8 cellular contexts compared by ENCODE assay signal in genomic region chr3:146160233-146160963, GRCh38. TPM values are rescaled to one million over a fixed set of nuclear protein-coding genes. Genes with fewer than 3 reads are reported as not detected.
DNase-seq lines count a peak whose midpoint lies in the region; ATAC-seq and TF ChIP-seq lines count a peak whose summit lies in the region.

No MANE protein-coding gene starts in this region.

- H3K27ac Mint-ChIP-seq in natural killer cell = no peak overlapping the region

- in situ Hi-C loops in G401 (cut with HindIII; ENCODE audit: low sequenced_read_pairs) = no loop called here

- peak; percentile 80 for DNase-seq in G401 (ENCODE audit: low spot score)
- peak; percentile 60 for DNase-seq in HFF-Myc (ENCODE audit: extremely low read depth, low read depth)
- peak; percentile 77 for DNase-seq in NCI-H2227 (lab: John Stamatoyannopoulos, UW; ENCODE audit: unreplicated experiment)
- peak; percentile 10 for DNase-seq in activated naive CD4-positive, alpha-beta T cell treated with anti-CD3 and anti-CD28 coated beads, Interleukin-2, amount 50 U/mL, for 16 hours
- no peak for DNase-seq in natural killer cell
- DNase-seq in activated gamma-delta T cell (lab: John Stamatoyannopoulos, UW) = no peak

- intact Hi-C loops in natural killer cell (cut with micrococcal nuclease) = no loop called here

- H3K9me3 ChIP-seq in gastroesophageal sphincter = no peaks in the 10 kb centered on the region

- no peaks in the 10 kb centered on the region for H3K27me3 ChIP-seq in gastroesophageal sphincter

- H3K4me3 ChIP-seq in HFF-Myc (replicated peaks; ENCODE audit: low read depth, low read length) = peak overlapping the region; percentile 80
- H3K4me3 ChIP-seq in gastroesophageal sphincter = peak overlapping the region; percentile 74 to 89

- WGBS in gastroesophageal sphincter (ENCODE audit: low coverage in 1 of 2), 2 donors = 0 to 1% methylated on average over 8 to 17 of the region's 37 CpGs

- ATAC-seq in gastroesophageal sphincter (peak; percentile 53), natural killer cell (peak in 2 of 3 donors; percentile 18 to 24), HG03469 (IDR thresholded peaks at IDR 0.05; ENCODE audit: unreplicated experiment) (no peak)

- TF ChIP-seq EP300 in gastroesophageal sphincter (IDR thresholded peaks at IDR 0.05) = no peak

- H3K4me1 ChIP-seq in gastroesophageal sphincter = peaks cover 4 to 74% (median 9%) of the 10 kb centered on the region in 3 donors

- H3K36me3 ChIP-seq in gastroesophageal sphincter = no peaks in the 10 kb centered on the region

- H3K9me3 Mint-ChIP-seq in natural killer cell = peaks cover 3 to 5% of the 10 kb centered on the region in 2 donors

- peaks cover 28 to 46% of the 10 kb centered on the region in 2 donors for H3K27me3 Mint-ChIP-seq in natural killer cell (ENCODE audit: low read depth in 2 of 2)

- TF ChIP-seq POLR2A in gastroesophageal sphincter (IDR thresholded peaks at IDR 0.05) = peak in 1 of 2 donors; percentile 51

- peak; percentile 75 for TF ChIP-seq CTCF in HFF-Myc (IDR thresholded peaks at IDR 0.05; ENCODE audit: low read depth, low read length, missing control alignments)
- peak; percentile 66 to 71 (median 70) for TF ChIP-seq CTCF in gastroesophageal sphincter (IDR thresholded peaks at IDR 0.05)
- TF ChIP-seq CTCF in natural killer cell (IDR thresholded peaks at IDR 0.05) = no peak

- H3K4me1 Mint-ChIP-seq in natural killer cell = peaks cover 5 to 8% of the 10 kb centered on the region in 2 donors

- H3K27ac ChIP-seq in gastroesophageal sphincter = peak overlapping the region; percentile 92 to 98 (median 96)

- H3K36me3 Mint-ChIP-seq in natural killer cell = no peaks in the 10 kb centered on the region

- H3K4me3 Mint-ChIP-seq in natural killer cell = peak overlapping the region; percentile 41

RNA-seq across cellular contexts. Expression of gene PLOD2, which starts 0.6 kb away (rescaled TPM):
- 0.17 TPM in 1 of 2 replicates, not detected in the other for total RNA-seq in G401 (2014; rRNA removed; shearing (Covaris generic))
- total RNA-seq in gastroesophageal sphincter (100 to 1,000 TPM in 2 of 4 donors, 10 to 100 TPM in 2; 55.1 to 100 (median 89.2) TPM), natural killer cell (under 1 TPM in 2 of 3 donors, not detected in 1; 0.28 to 0.38 TPM)

Comparison
In these comparisons a context has a peak if more than half of its experiments do, and no peak if none do; other contexts are left out.
1. DNase-seq: peak in G401 (single experiment), HFF-Myc (single experiment), NCI-H2227 (single experiment) and activated naive CD4-positive, alpha-beta T cell treated with anti-CD3 and anti-CD28 coated beads, Interleukin-2, amount 50 U/mL, for 16 hours (single experiment); none in natural killer cell (single experiment) and activated gamma-delta T cell (single experiment).
2. RNA of gene PLOD2, which starts 0.6 kb away (total RNA-seq): 55.1 to 100 TPM in gastroesophageal sphincter; 0.28 to 0.38 TPM in natural killer cell and 0.17 TPM in G401; every median in the first group is over 10 times any median in the second.